In genomic region chr3:183635431-183636220, GRCh38 we compare ENCODE assay signal across 1 cellular context.
A peak's percentile ranks its signal among the peaks of the same experiment; 100 is the strongest.
TF ChIP-seq lines count a peak whose summit lies in the region.

Gene KLHL24 (plus strand): TSS chr3:183635623. CDS start chr3:183650357, 14,734 bp downstream.

TF ChIP-seq in K562, 482 proteins besides CTCF, POLR2A, EP300 and RAD21 (continued from another document and continues in another):
- TF ChIP-seq CLOCK (CRISPR knock-in tag; IDR thresholded peaks at IDR 0.05; ENCODE audit: borderline replicate concordance) (no peak), KDM4B (IDR thresholded peaks at IDR 0.05; ENCODE audit: borderline replicate concordance in 2 of 2, low read depth in 1 of 2) (no peak), FOS (IDR thresholded peaks at IDR 0.05; ENCODE audit: extremely low read depth, insufficient read length) (peak; percentile 15), ZNF584 (CRISPR knock-in tag; IDR thresholded peaks at IDR 0.05; ENCODE audit: low read depth) (no peak), SIRT6 (IDR thresholded peaks at IDR 0.05; ENCODE audit: low read depth, low read length) (no peak), NCOR1 (IDR thresholded peaks at IDR 0.05) (no peak), SMAD4 (CRISPR knock-in tag; conservative IDR thresholded peaks at IDR 0.05) (peak; percentile 51; the same call in 1 of the 2 replicates), REST (CRISPR knock-in tag; IDR thresholded peaks at IDR 0.05; ENCODE audit: low read depth) (no peak), ADNP (tag; IDR thresholded peaks at IDR 0.05) (no peak), ID3 (CRISPR knock-in tag; IDR thresholded peaks at IDR 0.05) (no peak), ID3 (tag; IDR thresholded peaks at IDR 0.05) (no peak), POLR2AphosphoS5 (IDR thresholded peaks at IDR 0.05; ENCODE audit: control insufficient read depth, insufficient read depth, low read depth, low read length) (peak; percentile 68), ZNF24 (IDR thresholded peaks at IDR 0.05) (no peak), ZNF316 (IDR thresholded peaks at IDR 0.05) (no peak), PRPF4 (IDR thresholded peaks at IDR 0.05; ENCODE audit: insufficient read depth, low read depth, low read length, poor library complexity, severe bottlenecking) (no peak), ZNF717 (CRISPR knock-in tag; IDR thresholded peaks at IDR 0.05) (no peak), CAMTA2 (CRISPR knock-in tag; conservative IDR thresholded peaks at IDR 0.05) (no peak), FOXK1 (CRISPR knock-in tag; IDR thresholded peaks at IDR 0.05; ENCODE audit: borderline replicate concordance) (peak; percentile 57; the same call in 1 of the 2 replicates), CHAMP1 (IDR thresholded peaks at IDR 0.05) (no peak), TFE3 (CRISPR knock-in tag; IDR thresholded peaks at IDR 0.05) (no peak), FUS (optimal IDR thresholded peaks at IDR 0.05; ENCODE audit: low read depth, low read length) (no peak), KLF6 (CRISPR knock-in tag; IDR thresholded peaks at IDR 0.05; ENCODE audit: borderline replicate concordance) (no peak), XRCC5 (IDR thresholded peaks at IDR 0.05; ENCODE audit: low read depth, low read length) (no peak), ATF6 (CRISPR knock-in tag; IDR thresholded peaks at IDR 0.05) (no peak), YBX1 (IDR thresholded peaks at IDR 0.05) (no peak), SRSF9 (IDR thresholded peaks at IDR 0.05; ENCODE audit: borderline replicate concordance, low read depth, low read length) (no peak), PREB (CRISPR knock-in tag; IDR thresholded peaks at IDR 0.05) (no peak), ZNF197 (CRISPR knock-in tag; IDR thresholded peaks at IDR 0.05; ENCODE audit: low read depth) (no peak), CHD4 (IDR thresholded peaks at IDR 0.05; ENCODE audit: insufficient read depth, insufficient replicate concordance, low read depth, low read length, poor library complexity, severe bottlenecking) (no peak), SIN3B (IDR thresholded peaks at IDR 0.05; ENCODE audit: low read depth) (no peak), U2AF2 (optimal IDR thresholded peaks at IDR 0.05; ENCODE audit: low read depth, low read length) (no peak), JUNB (CRISPR knock-in tag; conservative IDR thresholded peaks at IDR 0.05) (no peak), GTF2E2 (tag; IDR thresholded peaks at IDR 0.05) (no peak), U2AF1 (optimal IDR thresholded peaks at IDR 0.05; ENCODE audit: low read depth, low read length) (no peak), ZNF76 (CRISPR knock-in tag; IDR thresholded peaks at IDR 0.05; ENCODE audit: borderline replicate concordance) (no peak), PCBP1 (IDR thresholded peaks at IDR 0.05; ENCODE audit: low read depth, low read length, poor library complexity, severe bottlenecking) (no peak), ZBTB7A (IDR thresholded peaks at IDR 0.05; ENCODE audit: borderline replicate concordance, control insufficient read depth, low read depth, low read length) (0 out of 2 replicates have a peak, but pooled peaks have one; percentile 49), ZNF551 (CRISPR knock-in tag; IDR thresholded peaks at IDR 0.05) (no peak), PML (IDR thresholded peaks at IDR 0.05; ENCODE audit: low read length) (peak; percentile 47; the same call in 1 of the 2 replicates), CREB3L1 (IDR thresholded peaks at IDR 0.05; ENCODE audit: borderline replicate concordance, low read depth) (peak; percentile 30; the same call in 1 of the 2 replicates), MED1 (CRISPR knock-in tag; IDR thresholded peaks at IDR 0.05; ENCODE audit: borderline replicate concordance) (no peak), HNRNPH1 (optimal IDR thresholded peaks at IDR 0.05; ENCODE audit: low read depth, low read length) (no peak), MBD1 (CRISPR knock-in tag; IDR thresholded peaks at IDR 0.05) (no peak), RCOR1 (IDR thresholded peaks at IDR 0.05; ENCODE audit: borderline replicate concordance in 1 of 2, low read depth in 2 of 2, low read length in 2 of 2) (no peak), ATF3 (IDR thresholded peaks at IDR 0.05) (no peak), ATF3 (CRISPR knock-in tag; conservative IDR thresholded peaks at IDR 0.05) (no peak)
